13 cellular contexts compared by ENCODE assay signal in the genomic region with DNA sequence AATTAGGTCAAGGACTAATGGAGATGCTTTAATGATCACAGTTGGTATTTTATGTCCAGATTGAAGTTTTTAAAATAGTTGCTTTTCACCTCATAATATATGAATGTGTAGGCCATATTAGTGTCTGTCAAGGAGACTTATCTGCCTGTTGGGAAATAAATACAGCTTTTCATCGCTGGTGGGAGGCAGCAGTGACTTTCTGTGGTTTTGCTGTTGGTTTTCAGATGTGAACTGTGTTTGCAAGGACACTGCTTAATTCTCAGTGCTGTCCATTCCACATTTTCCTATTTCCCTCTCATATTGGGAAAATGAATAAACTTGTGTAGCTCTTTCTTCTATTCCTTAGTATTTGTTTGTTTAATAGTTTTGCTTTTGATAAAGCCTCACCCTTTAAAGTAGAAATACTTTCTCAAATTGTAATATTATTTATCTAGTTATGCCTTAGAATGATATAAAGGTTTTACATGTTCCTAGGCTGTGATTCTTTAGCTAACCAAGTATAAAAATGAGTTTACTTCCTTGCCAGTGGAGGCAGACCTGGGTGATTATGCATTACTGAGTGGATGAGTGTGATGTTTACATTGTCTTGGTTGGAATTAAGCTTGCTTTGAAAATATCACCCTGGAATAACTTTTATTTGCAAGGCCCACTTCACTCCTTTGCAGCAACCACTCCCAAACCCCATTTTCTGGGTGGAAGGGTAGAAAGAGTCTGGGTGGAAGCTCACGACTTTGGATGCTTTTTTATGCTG. TPM values are rescaled to one million over a fixed set of nuclear protein-coding genes. Genes with fewer than 3 reads are reported as not detected.
DNase-seq lines count a peak whose midpoint lies in the region; ATAC-seq and TF ChIP-seq lines count a peak whose summit lies in the region.
"Had no signal": no experiment of that assay in that cellular context is flagged by ENCODE, and none has a peak within 500 bp of the region (broad histone marks: within the 10 kb centered on the region; RNA-seq: fewer than 3 reads in every experiment).

No MANE protein-coding gene starts in this region.

- TF ChIP-seq CTCF in neural progenitor cell (IDR thresholded peaks at IDR 0.05), result no peak

- no peak overlapping the region for H3K4me3 Mint-ChIP-seq in neural progenitor cell
- H3K4me3 Mint-ChIP-seq: activated CD4-positive, alpha-beta T cell treated with anti-CD3 and anti-CD28 coated beads for 36 hours had no signal

- H3K4me1 ChIP-seq in endocrine pancreas (ENCODE audit: control insufficient read depth, insufficient read depth, low read length) (peaks cover 39% of the 10 kb centered on the region), neural progenitor cell (peaks cover 42% of the 10 kb centered on the region)
- H3K4me1 ChIP-seq: pancreas had no signal

- ATAC-seq in HG03520 (IDR thresholded peaks at IDR 0.05; ENCODE audit: unreplicated experiment), result no peak
- ATAC-seq: activated CD4-positive, alpha-beta T cell treated with anti-CD3 and anti-CD28 coated beads for 36 hours; pancreas had no signal

- peaks cover 73% of the 10 kb centered on the region for H3K79me2 ChIP-seq in neural progenitor cell (ENCODE audit: low read depth)

- no peak overlapping the region for H3K27ac ChIP-seq in neural progenitor cell
- H3K27ac ChIP-seq: coronary artery, pancreas had no signal

- no peaks in the 10 kb centered on the region for H4K20me1 ChIP-seq in neural progenitor cell (ENCODE audit: low read depth)

- H3K9ac ChIP-seq in endocrine pancreas (ENCODE audit: control insufficient read depth, insufficient read depth, low read length), result no peak overlapping the region
- no peak overlapping the region for H3K9ac ChIP-seq in neural progenitor cell

- H3K27me3 ChIP-seq in endocrine pancreas (ENCODE audit: control insufficient read depth, insufficient read depth, low read length), result no peaks in the 10 kb centered on the region
- H3K27me3 ChIP-seq in neural progenitor cell, result no peaks in the 10 kb centered on the region

- H3K36me3 Mint-ChIP-seq in neural progenitor cell, result no peaks in the 10 kb centered on the region

- no peak overlapping the region for H2AFZ ChIP-seq in neural progenitor cell (replicated peaks)

- H3K27ac Mint-ChIP-seq in neural progenitor cell, result no peak overlapping the region
- H3K27ac Mint-ChIP-seq: activated CD4-positive, alpha-beta T cell treated with anti-CD3 and anti-CD28 coated beads for 36 hours had no signal

- peak overlapping the region; percentile 96 for H3K4me3 ChIP-seq in endocrine pancreas (ENCODE audit: control insufficient read depth, insufficient read depth, low read length)
- no peak overlapping the region for H3K4me3 ChIP-seq in neural progenitor cell
- H3K4me3 ChIP-seq: coronary artery, esophagus squamous epithelium, pancreas had no signal

- H3F3A ChIP-seq in neural progenitor cell (ENCODE audit: low read depth), result peaks cover 21% of the 10 kb centered on the region

- no peaks in the 10 kb centered on the region for H3K36me3 ChIP-seq in endocrine pancreas (ENCODE audit: control insufficient read depth, insufficient read depth, low read length)
- H3K36me3 ChIP-seq in neural progenitor cell, result no peaks in the 10 kb centered on the region
- H3K36me3 ChIP-seq: esophagus squamous epithelium, pancreas had no signal

- DNase-seq in NCI-H1417 (lab: John Stamatoyannopoulos, UW), result peak in 2 of 3 experiments; percentile 23 to 35
- no peak for DNase-seq in NCI-H1417 treated with DMSO at 0.1 percent for 48 hours (lab: John Stamatoyannopoulos, UW)
- DNase-seq in LHCN-M2 (ENCODE audit: low read depth), result peak; percentile 30
- DNase-seq in neural progenitor cell (ENCODE audit: low spot score), result no peak
- DNase-seq in COR-L47 (lab: John Stamatoyannopoulos, UW), result no peak
- DNase-seq in SIG-M5 (lab: John Stamatoyannopoulos, UW), result no peak
- DNase-seq: activated CD4-positive, alpha-beta T cell treated with anti-CD3 and anti-CD28 coated beads for 36 hours; esophagus squamous epithelium; pancreas; T-helper 1 cell had no signal

- peak overlapping the region; percentile 33 for H3K4me2 ChIP-seq in neural progenitor cell

- peaks cover 3% of the 10 kb centered on the region for H3K27me3 Mint-ChIP-seq in neural progenitor cell (ENCODE audit: insufficient read depth, low read depth)

- H3K9me3 ChIP-seq in endocrine pancreas (ENCODE audit: control insufficient read depth, low read length) (no peaks in the 10 kb centered on the region), neural progenitor cell (ENCODE audit: low read depth) (no peaks in the 10 kb centered on the region)
- H3K9me3 ChIP-seq: esophagus squamous epithelium, pancreas had no signal

- H3K4me1 Mint-ChIP-seq in neural progenitor cell, result peaks cover 42% of the 10 kb centered on the region

- no peaks in the 10 kb centered on the region for H3K9me3 Mint-ChIP-seq in neural progenitor cell

RNA-seq across cellular contexts. Expression of gene PLCB4, which starts 3.3 kb away (rescaled TPM):
- total RNA-seq in LHCN-M2 (2014; rRNA removed) (5.7 and 6.4 TPM in 2 replicates), neural progenitor cell (ENCODE audit: low replicate concordance) (17.7 and 20.6 TPM in 2 replicates)
- polyA plus RNA-seq in LHCN-M2 (2012), result 29.1 TPM

Comparison
In these comparisons a context has a peak if more than half of its experiments do, and no peak if none do; other contexts are left out.
1. DNase-seq: peak in NCI-H1417 (2 of 3) and LHCN-M2 (single experiment); none in NCI-H1417 treated with DMSO at 0.1 percent for 48 hours (single experiment), neural progenitor cell (single experiment), COR-L47 (single experiment) and SIG-M5 (single experiment).